ENCODE assay signal across 14 cellular contexts in genomic region chr17:6495450-6496115, GRCh38. TPM values are rescaled to one million over a fixed set of nuclear protein-coding genes. Genes with fewer than 3 reads are reported as not detected.
DNase-seq lines count a peak whose midpoint lies in the region; TF ChIP-seq lines count a peak whose summit lies in the region.
"Had no signal": no experiment of that assay in that cellular context is flagged by ENCODE, and none has a peak within 500 bp of the region (broad histone marks: within the 10 kb centered on the region; RNA-seq: fewer than 3 reads in every experiment).

No MANE protein-coding gene starts in this region.

- no peak for TF ChIP-seq POLR2A in erythroblast (IDR thresholded peaks at IDR 0.05; ENCODE audit: low read length)

- H3K27ac Mint-ChIP-seq in activated T-cell treated with anti-CD3 and anti-CD28 coated beads, Interleukin-2, amount 50 U/mL, for 24 hours, result no peak overlapping the region
- no peak overlapping the region for H3K27ac Mint-ChIP-seq in activated T-helper 1 cell treated with anti-CD3 and anti-CD28 coated beads, Interleukin-12 subunit alpha, Interleukin-12 subunit beta, Interleukin-2, Interleukin-4 antibody, amounts not matched to agents 30 ng/mL and 10 ng/mL and 1 ng/mL, durations not matched to agents 14 hours and 24 hours and 36 hours

- no peaks in the 10 kb centered on the region for H3K9me3 Mint-ChIP-seq in activated T-cell treated with anti-CD3 and anti-CD28 coated beads, Interleukin-2, amount 50 U/mL, for 24 hours
- H3K9me3 Mint-ChIP-seq in activated T-helper 1 cell treated with anti-CD3 and anti-CD28 coated beads, Interleukin-12 subunit alpha, Interleukin-12 subunit beta, Interleukin-2, Interleukin-4 antibody, amounts not matched to agents 30 ng/mL and 10 ng/mL and 1 ng/mL, durations not matched to agents 14 hours and 24 hours and 36 hours, result no peaks in the 10 kb centered on the region

- H3K4me1 ChIP-seq in stomach smooth muscle (ENCODE audit: control insufficient read depth, insufficient read depth, low read length), result peaks cover 64% of the 10 kb centered on the region
- H3K4me1 ChIP-seq: A549, colonic mucosa, parathyroid adenoma had no signal

- intact Hi-C loops in activated T-helper 1 cell treated with anti-CD3 and anti-CD28 coated beads, Interleukin-12 subunit alpha, Interleukin-12 subunit beta, Interleukin-2, Interleukin-4 antibody, amounts not matched to agents 30 ng/mL and 10 ng/mL and 1 ng/mL, durations not matched to agents 14 hours and 24 hours and 36 hours (cut with micrococcal nuclease), result no loop called here

- peaks cover 4% of the 10 kb centered on the region for H3K27me3 Mint-ChIP-seq in activated T-cell treated with anti-CD3 and anti-CD28 coated beads, Interleukin-2, amount 50 U/mL, for 24 hours
- H3K27me3 Mint-ChIP-seq in activated T-helper 1 cell treated with anti-CD3 and anti-CD28 coated beads, Interleukin-12 subunit alpha, Interleukin-12 subunit beta, Interleukin-2, Interleukin-4 antibody, amounts not matched to agents 30 ng/mL and 10 ng/mL and 1 ng/mL, durations not matched to agents 14 hours and 24 hours and 36 hours (ENCODE audit: insufficient read depth), result peaks cover 10% of the 10 kb centered on the region

- no peaks in the 10 kb centered on the region for H3K36me3 Mint-ChIP-seq in activated T-cell treated with anti-CD3 and anti-CD28 coated beads, Interleukin-2, amount 50 U/mL, for 24 hours (ENCODE audit: low read depth)
- no peaks in the 10 kb centered on the region for H3K36me3 Mint-ChIP-seq in activated T-helper 1 cell treated with anti-CD3 and anti-CD28 coated beads, Interleukin-12 subunit alpha, Interleukin-12 subunit beta, Interleukin-2, Interleukin-4 antibody, amounts not matched to agents 30 ng/mL and 10 ng/mL and 1 ng/mL, durations not matched to agents 14 hours and 24 hours and 36 hours (ENCODE audit: low read depth)

- no peak overlapping the region for H3K4me3 ChIP-seq in stomach smooth muscle (ENCODE audit: low read length in 2 of 2)
- H3K4me3 ChIP-seq: A549, colonic mucosa had no signal

- H3K27me3 ChIP-seq in stomach smooth muscle (ENCODE audit: control insufficient read depth in 1 of 2, insufficient read depth in 2 of 2, low read length in 2 of 2), result no peaks in the 10 kb centered on the region
- H3K27me3 ChIP-seq: colonic mucosa had no signal

- peak; percentile 35 for DNase-seq in activated T-cell treated with anti-CD3 and anti-CD28 coated beads, Interleukin-2, amount 50 U/mL, for 24 hours
- no peak for DNase-seq in activated T-cell treated with anti-CD3 and anti-CD28 coated beads for 4 hours
- DNase-seq in activated T-helper 1 cell treated with anti-CD3 and anti-CD28 coated beads, Interleukin-12 subunit alpha, Interleukin-12 subunit beta, Interleukin-2, Interleukin-4 antibody, amounts not matched to agents 30 ng/mL and 10 ng/mL and 1 ng/mL, durations not matched to agents 14 hours and 24 hours and 36 hours (ENCODE audit: low spot score), result no peak
- DNase-seq in islet precursor cell, result peak; percentile 58
- no peak for DNase-seq in erythroblast (lab: John Stamatoyannopoulos, UW)
- no peak for DNase-seq in middle frontal gyrus (ENCODE audit: extremely low spot score, low spot score)
- DNase-seq in NCI-H1092 (lab: John Stamatoyannopoulos, UW), result no peak
- DNase-seq: activated effector memory CD4-positive, alpha-beta T cell treated with anti-CD3 and anti-CD28 coated beads, Interleukin-2, amount 50 U/mL, for 16 hours; colonic mucosa; NCI-H748 treated with DMSO at 0.1 percent for 48 hours; SK-N-SH had no signal

- H3K27ac ChIP-seq in stomach smooth muscle (ENCODE audit: low read length), result peak overlapping the region; percentile 6
- H3K27ac ChIP-seq: A549, colonic mucosa, parathyroid adenoma had no signal

- H3K4me3 Mint-ChIP-seq in activated T-cell treated with anti-CD3 and anti-CD28 coated beads, Interleukin-2, amount 50 U/mL, for 24 hours, result no peak overlapping the region
- H3K4me3 Mint-ChIP-seq in activated T-helper 1 cell treated with anti-CD3 and anti-CD28 coated beads, Interleukin-12 subunit alpha, Interleukin-12 subunit beta, Interleukin-2, Interleukin-4 antibody, amounts not matched to agents 30 ng/mL and 10 ng/mL and 1 ng/mL, durations not matched to agents 14 hours and 24 hours and 36 hours, result peak overlapping the region; percentile 10

- no peaks in the 10 kb centered on the region for H3K36me3 ChIP-seq in stomach smooth muscle (ENCODE audit: control insufficient read depth in 2 of 2, insufficient read depth in 2 of 2, low read length in 2 of 2)
- H3K36me3 ChIP-seq: colonic mucosa had no signal

- H3K4me1 Mint-ChIP-seq in activated T-cell treated with anti-CD3 and anti-CD28 coated beads, Interleukin-2, amount 50 U/mL, for 24 hours (ENCODE audit: low read depth), result peaks cover 16% of the 10 kb centered on the region
- peaks cover 19% of the 10 kb centered on the region for H3K4me1 Mint-ChIP-seq in activated T-helper 1 cell treated with anti-CD3 and anti-CD28 coated beads, Interleukin-12 subunit alpha, Interleukin-12 subunit beta, Interleukin-2, Interleukin-4 antibody, amounts not matched to agents 30 ng/mL and 10 ng/mL and 1 ng/mL, durations not matched to agents 14 hours and 24 hours and 36 hours (ENCODE audit: low read depth)

- H3K9me3 ChIP-seq in stomach smooth muscle (ENCODE audit: control insufficient read depth in 2 of 2, low read length in 2 of 2), result no peaks in the 10 kb centered on the region
- H3K9me3 ChIP-seq: A549, colonic mucosa, SK-N-SH had no signal

- no peak overlapping the region for H3K9ac ChIP-seq in stomach smooth muscle (ENCODE audit: low read length in 2 of 2)
- H3K9ac ChIP-seq: parathyroid adenoma, SK-N-SH had no signal

RNA-seq across cellular contexts. Expression of gene PIMREG, which starts 51.3 kb away (rescaled TPM):
- total RNA-seq in activated T-helper 1 cell treated with anti-CD3 and anti-CD28 coated beads, Interleukin-12 subunit alpha, Interleukin-12 subunit beta, Interleukin-2, Interleukin-4 antibody, amounts not matched to agents 30 ng/mL and 10 ng/mL and 1 ng/mL, durations not matched to agents 14 hours and 24 hours and 36 hours, result 6.8 and 8.0 TPM in 2 replicates

Comparison
In these comparisons a context has a peak if more than half of its experiments do, and no peak if none do; other contexts are left out.
1. DNase-seq: peak in activated T-cell treated with anti-CD3 and anti-CD28 coated beads, Interleukin-2, amount 50 U/mL, for 24 hours (single experiment) and islet precursor cell (single experiment); none in activated T-cell treated with anti-CD3 and anti-CD28 coated beads for 4 hours (single experiment), activated T-helper 1 cell treated with anti-CD3 and anti-CD28 coated beads, Interleukin-12 subunit alpha, Interleukin-12 subunit beta, Interleukin-2, Interleukin-4 antibody, amounts not matched to agents 30 ng/mL and 10 ng/mL and 1 ng/mL, durations not matched to agents 14 hours and 24 hours and 36 hours (single experiment), erythroblast (0 of 2), middle frontal gyrus (single experiment) and NCI-H1092 (single experiment).